In genomic region chr7:159139639-159140038, GRCh38 we compare ENCODE assay signal across 25 cellular contexts. TPM values are rescaled to one million over a fixed set of nuclear protein-coding genes. Genes with fewer than 3 reads are reported as not detected.
A peak's percentile ranks its signal among the peaks of the same experiment; 100 is the strongest.
DNase-seq lines count a peak whose midpoint lies in the region; ATAC-seq and TF ChIP-seq lines count a peak whose summit lies in the region.
"Had no signal": no experiment of that assay in that cellular context is flagged by ENCODE, and none has a peak within 500 bp of the region (broad histone marks: within the 10 kb centered on the region; RNA-seq: fewer than 3 reads in every experiment).

No MANE protein-coding gene starts in this region.

- DNase-seq in activated CD4-positive, alpha-beta memory T cell treated with anti-CD3 and anti-CD28 coated beads, Interleukin-2, amount 10 ng/mL, durations not matched to agents 7 days and 5 days: peak; percentile 15
- no peak for DNase-seq in activated CD4-positive, alpha-beta memory T cell treated with anti-CD3 and anti-CD28 coated beads for 36 hours
- peak; percentile 14 for DNase-seq in left ventricle myocardium superior
- no peak for DNase-seq in left ventricle myocardium inferior
- peak; percentile 54 for DNase-seq in spleen
- no peak for DNase-seq in foreskin melanocyte
- DNase-seq: CD4-positive, CD25-positive, alpha-beta regulatory T cell; DMS153; DND-41; H7; Kasumi-1; NCI-H1092 treated with DMSO at 0.1 percent for 48 hours; NCI-H187; NCI-H2081 treated with DMSO at 0.1 percent for 48 hours; NCI-H2171; NCI-H226; NCI-H510A; RPMI8226; SHP77 treated with DMSO at 0.1 percent for 48 hours had no signal

- no peaks in the 10 kb centered on the region for H3K36me3 Mint-ChIP-seq in activated CD4-positive, alpha-beta memory T cell treated with anti-CD3 and anti-CD28 coated beads, Interleukin-2, amount 10 ng/mL, durations not matched to agents 7 days and 5 days (ENCODE audit: low read depth)
- no peaks in the 10 kb centered on the region for H3K36me3 Mint-ChIP-seq in activated CD4-positive, alpha-beta memory T cell treated with anti-CD3 and anti-CD28 coated beads for 36 hours
- H3K36me3 Mint-ChIP-seq: CD4-positive, CD25-positive, alpha-beta regulatory T cell had no signal

- peaks cover 21% of the 10 kb centered on the region for H3K27me3 ChIP-seq in left ventricle myocardium inferior (ENCODE audit: low read depth)
- H3K27me3 ChIP-seq in spleen (replicated peaks in 1 of 7): peaks cover 5 to 66% (median 29%) of the 10 kb centered on the region in 7 donors

- H3K9me3 Mint-ChIP-seq in activated CD4-positive, alpha-beta memory T cell treated with anti-CD3 and anti-CD28 coated beads, Interleukin-2, amount 10 ng/mL, durations not matched to agents 7 days and 5 days: no peaks in the 10 kb centered on the region
- H3K9me3 Mint-ChIP-seq in activated CD4-positive, alpha-beta memory T cell treated with anti-CD3 and anti-CD28 coated beads for 36 hours: no peaks in the 10 kb centered on the region

- TF ChIP-seq POLR2A in spleen (IDR thresholded peaks at IDR 0.05): no peak

- H3K4me1 Mint-ChIP-seq in activated CD4-positive, alpha-beta memory T cell treated with anti-CD3 and anti-CD28 coated beads, Interleukin-2, amount 10 ng/mL, durations not matched to agents 7 days and 5 days: peaks cover 6% of the 10 kb centered on the region
- H3K4me1 Mint-ChIP-seq in activated CD4-positive, alpha-beta memory T cell treated with anti-CD3 and anti-CD28 coated beads for 36 hours (ENCODE audit: low read depth): peaks cover 2% of the 10 kb centered on the region

- TF ChIP-seq CTCF in left ventricle myocardium inferior (IDR thresholded peaks at IDR 0.05; ENCODE audit: borderline replicate concordance) (no peak), spleen (IDR thresholded peaks at IDR 0.05 in 8 of 11, conservative IDR thresholded peaks at IDR 0.05 in 3 of 11) (no peak)

- no peak overlapping the region for H3K27ac ChIP-seq in left ventricle myocardium inferior (replicated peaks)
- H3K27ac ChIP-seq in spleen: no peak overlapping the region
- H3K27ac ChIP-seq: 22Rv1 had no signal

- H3K27me3 Mint-ChIP-seq in activated CD4-positive, alpha-beta memory T cell treated with anti-CD3 and anti-CD28 coated beads, Interleukin-2, amount 10 ng/mL, durations not matched to agents 7 days and 5 days: peaks cover 32% of the 10 kb centered on the region
- H3K27me3 Mint-ChIP-seq in activated CD4-positive, alpha-beta memory T cell treated with anti-CD3 and anti-CD28 coated beads for 36 hours: peaks cover 36% of the 10 kb centered on the region

- intact Hi-C loops in activated CD4-positive, alpha-beta memory T cell treated with anti-CD3 and anti-CD28 coated beads for 36 hours (cut with micrococcal nuclease): no loop called here
- intact Hi-C loops in left ventricle myocardium superior (cut with micrococcal nuclease) (no loop called here), left ventricle myocardium inferior (cut with micrococcal nuclease) (no loop called here), spleen (cut with DNase I; ENCODE audit: low total_unique reads) (no loop called here)

- CTCF ChIA-PET in activated CD4-positive, alpha-beta memory T cell treated with anti-CD3 and anti-CD28 coated beads, Interleukin-2, amount 10 ng/mL, durations not matched to agents 7 days and 5 days (lab: Charles Lee): no interaction called here
- CTCF ChIA-PET in activated CD4-positive, alpha-beta memory T cell treated with anti-CD3 and anti-CD28 coated beads for 36 hours (lab: Charles Lee): no interaction called here

- peaks cover 24% of the 10 kb centered on the region for H3K36me3 ChIP-seq in left ventricle myocardium inferior
- H3K36me3 ChIP-seq in spleen: no peaks in the 10 kb centered on the region

- H3K4me3 ChIP-seq in left ventricle myocardium inferior (no peak overlapping the region), spleen (no peak overlapping the region)

- no peaks in the 10 kb centered on the region for H3K9me3 ChIP-seq in left ventricle myocardium inferior (replicated peaks)
- H3K9me3 ChIP-seq in spleen: no peaks in the 10 kb centered on the region

- no peak for ATAC-seq in left ventricle myocardium superior
- ATAC-seq in HG03045 (IDR thresholded peaks at IDR 0.05; ENCODE audit: unreplicated experiment): no peak
- ATAC-seq: HepG2 had no signal

- H3K4me3 Mint-ChIP-seq in activated CD4-positive, alpha-beta memory T cell treated with anti-CD3 and anti-CD28 coated beads, Interleukin-2, amount 10 ng/mL, durations not matched to agents 7 days and 5 days: no peak overlapping the region
- H3K4me3 Mint-ChIP-seq in activated CD4-positive, alpha-beta memory T cell treated with anti-CD3 and anti-CD28 coated beads for 36 hours: no peak overlapping the region
- H3K4me3 Mint-ChIP-seq: CD4-positive, CD25-positive, alpha-beta regulatory T cell had no signal

- POLR2A ChIA-PET in activated CD4-positive, alpha-beta memory T cell treated with anti-CD3 and anti-CD28 coated beads, Interleukin-2, amount 10 ng/mL, durations not matched to agents 7 days and 5 days (lab: Charles Lee): no interaction called here
- POLR2A ChIA-PET in activated CD4-positive, alpha-beta memory T cell treated with anti-CD3 and anti-CD28 coated beads for 36 hours (lab: Charles Lee): no interaction called here

- peaks cover 43% of the 10 kb centered on the region for H3K4me1 ChIP-seq in left ventricle myocardium inferior
- H3K4me1 ChIP-seq in spleen: peaks cover 7 to 15% (median 12%) of the 10 kb centered on the region in 6 donors

- 88 to 91% (median 91%) methylated on average over 10 of the region's 10 CpGs for WGBS in spleen, 5 donors

- H3K27ac Mint-ChIP-seq in activated CD4-positive, alpha-beta memory T cell treated with anti-CD3 and anti-CD28 coated beads, Interleukin-2, amount 10 ng/mL, durations not matched to agents 7 days and 5 days: no peak overlapping the region
- H3K27ac Mint-ChIP-seq in activated CD4-positive, alpha-beta memory T cell treated with anti-CD3 and anti-CD28 coated beads for 36 hours: no peak overlapping the region
- H3K27ac Mint-ChIP-seq: CD4-positive, CD25-positive, alpha-beta regulatory T cell had no signal

RNA-seq across cellular contexts. Expression of gene VIPR2, which starts 5.0 kb away (rescaled TPM):
- under 1 TPM; 0.13 to 0.23 TPM for total RNA-seq in activated CD4-positive, alpha-beta memory T cell treated with anti-CD3 and anti-CD28 coated beads, Interleukin-2, amount 10 ng/mL, durations not matched to agents 7 days and 5 days
- under 1 TPM; 0.55 to 0.56 TPM for total RNA-seq in activated CD4-positive, alpha-beta memory T cell treated with anti-CD3 and anti-CD28 coated beads for 36 hours
- total RNA-seq in left ventricle myocardium superior: 21.3 TPM
- total RNA-seq in left ventricle myocardium inferior: 17.5 TPM
- 1 to 10 TPM in 1 of 7 donors, under 1 TPM in 6; 0.61 to 1.4 (median 0.68) TPM for total RNA-seq in spleen
- polyA plus RNA-seq in spleen: under 1 TPM; 0.41 to 0.58 (median 0.48) TPM
- total RNA-seq: CD4-positive, CD25-positive, alpha-beta regulatory T cell; HepG2; HT1080; M059J had no signal
- polyA plus RNA-seq: BJ; CD4-positive, CD25-positive, alpha-beta regulatory T cell; HepG2 had no signal

Comparison
In these comparisons a context has a peak if more than half of its experiments do, and no peak if none do; other contexts are left out.
1. DNase-seq: peak in activated CD4-positive, alpha-beta memory T cell treated with anti-CD3 and anti-CD28 coated beads, Interleukin-2, amount 10 ng/mL, durations not matched to agents 7 days and 5 days (single experiment), left ventricle myocardium superior (single experiment) and spleen (single experiment); none in activated CD4-positive, alpha-beta memory T cell treated with anti-CD3 and anti-CD28 coated beads for 36 hours (single experiment), left ventricle myocardium inferior (single experiment) and foreskin melanocyte (single experiment).